11 cellular contexts compared by ENCODE assay signal in genomic region chr10:123139521-123140163, GRCh38. TPM values are rescaled to one million over a fixed set of nuclear protein-coding genes. Genes with fewer than 3 reads are reported as not detected.
A peak's percentile ranks its signal among the peaks of the same experiment; 100 is the strongest.
DNase-seq lines count a peak whose midpoint lies in the region; ATAC-seq, FAIRE-seq and TF ChIP-seq lines count a peak whose summit lies in the region.
"Had no signal": no experiment of that assay in that cellular context is flagged by ENCODE, and none has a peak within 500 bp of the region (broad histone marks: within the 10 kb centered on the region; RNA-seq: fewer than 3 reads in every experiment).

No MANE protein-coding gene starts in this region.

- no peaks in the 10 kb centered on the region for H3K4me1 ChIP-seq in SJCRH30

- FAIRE-seq in HTR-8/SVneo (lab: Jason Lieb, UNC): no peak
- FAIRE-seq: colon had no signal

- no peaks in the 10 kb centered on the region for H3K9me3 ChIP-seq in SJCRH30 (replicated peaks)

- H3K27ac Mint-ChIP-seq in T-helper 2 cell treated with Interferon-gamma antibody and Interleukin-4, amounts not matched to agents 5 μg/mL and 100 μg/mL, for 36 hours: no peak overlapping the region
- H3K27ac Mint-ChIP-seq in glutamatergic neuron (ENCODE audit: unreplicated experiment): no peak overlapping the region

- H3K4me1 Mint-ChIP-seq in T-helper 2 cell treated with Interferon-gamma antibody and Interleukin-4, amounts not matched to agents 5 μg/mL and 100 μg/mL, for 36 hours (ENCODE audit: low read depth): peaks cover 11% of the 10 kb centered on the region
- peaks cover 17% of the 10 kb centered on the region for H3K4me1 Mint-ChIP-seq in glutamatergic neuron (ENCODE audit: low read depth, unreplicated experiment)

- H3K4me3 Mint-ChIP-seq in T-helper 2 cell treated with Interferon-gamma antibody and Interleukin-4, amounts not matched to agents 5 μg/mL and 100 μg/mL, for 36 hours: peak overlapping the region; percentile 13
- H3K4me3 Mint-ChIP-seq in glutamatergic neuron (ENCODE audit: unreplicated experiment): peak overlapping the region; percentile 59

- H3K36me3 Mint-ChIP-seq in T-helper 2 cell treated with Interferon-gamma antibody and Interleukin-4, amounts not matched to agents 5 μg/mL and 100 μg/mL, for 36 hours (ENCODE audit: low read depth): peaks cover 7% of the 10 kb centered on the region
- no peaks in the 10 kb centered on the region for H3K36me3 Mint-ChIP-seq in glutamatergic neuron (ENCODE audit: unreplicated experiment)

- TF ChIP-seq CTCF in glutamatergic neuron (IDR thresholded peaks at IDR 0.05; ENCODE audit: partially characterized antibody, unreplicated experiment): no peak

- no peaks in the 10 kb centered on the region for H3K27me3 ChIP-seq in SJCRH30

- ATAC-seq in GM19452 (IDR thresholded peaks at IDR 0.05; ENCODE audit: unreplicated experiment) (no peak), HG02938 (IDR thresholded peaks at IDR 0.05; ENCODE audit: unreplicated experiment) (no peak)

- no peak overlapping the region for H3K27ac ChIP-seq in SJCRH30
- H3K27ac ChIP-seq: SK-N-MC had no signal

- H3K4me3 ChIP-seq in SJCRH30: 0 out of 2 replicates have a peak overlapping the region, but pooled peaks have one; percentile 11
- H3K4me3 ChIP-seq: SK-N-MC had no signal

- peaks cover 3% of the 10 kb centered on the region for H3K9me3 Mint-ChIP-seq in T-helper 2 cell treated with Interferon-gamma antibody and Interleukin-4, amounts not matched to agents 5 μg/mL and 100 μg/mL, for 36 hours
- H3K9me3 Mint-ChIP-seq in glutamatergic neuron (ENCODE audit: unreplicated experiment): peaks cover 13% of the 10 kb centered on the region

- H3K27me3 Mint-ChIP-seq in T-helper 2 cell treated with Interferon-gamma antibody and Interleukin-4, amounts not matched to agents 5 μg/mL and 100 μg/mL, for 36 hours (ENCODE audit: low read depth): peaks cover 80% of the 10 kb centered on the region
- peaks cover 43% of the 10 kb centered on the region for H3K27me3 Mint-ChIP-seq in glutamatergic neuron (ENCODE audit: unreplicated experiment)

- DNase-seq in T-helper 2 cell treated with Interferon-gamma antibody and Interleukin-4, amounts not matched to agents 5 μg/mL and 100 μg/mL, for 36 hours (ENCODE audit: low spot score): no peak
- no peak for DNase-seq in T-helper 2 cell
- peak; percentile 27 to 46 for DNase-seq in SJCRH30
- DNase-seq in glutamatergic neuron: no peak
- peak; percentile 32 for DNase-seq in stimulated activated CD8-positive, alpha-beta memory T cell treated with anti-CD3 and anti-CD28 coated beads, Interleukin-4, amount 100 ng/mL, for 48 hours
- DNase-seq in HTR-8/SVneo (ENCODE audit: insufficient read length, low spot score): no peak

- no peaks in the 10 kb centered on the region for H3K36me3 ChIP-seq in SJCRH30

RNA-seq across cellular contexts. Expression of gene HMX3, which starts 3.9 kb away (rescaled TPM):
- total RNA-seq in SJCRH30 (2014; rRNA removed; shearing (Covaris generic)): 0.12 and 0.23 TPM in 2 replicates
- not detected for total RNA-seq in glutamatergic neuron (ENCODE audit: unreplicated experiment)
- total RNA-seq: mononuclear cell had no signal

RNA-seq across cellular contexts. Expression of gene HMX2, which starts 8.3 kb away (rescaled TPM):
- total RNA-seq in SJCRH30 (2014; rRNA removed; shearing (Covaris generic)): not detected in 2 replicates
- not detected for total RNA-seq in glutamatergic neuron (ENCODE audit: unreplicated experiment)
- total RNA-seq: mononuclear cell had no signal

RNA-seq across cellular contexts. Expression of gene BUB3, which starts 14.6 kb away (rescaled TPM):
- total RNA-seq in SJCRH30 (2014; rRNA removed; shearing (Covaris generic)): 211 and 218 TPM in 2 replicates
- 81.1 TPM for total RNA-seq in glutamatergic neuron (ENCODE audit: unreplicated experiment)

Comparison
In these comparisons a context has a peak if more than half of its experiments do, and no peak if none do; other contexts are left out.
1. DNase-seq: peak in SJCRH30 (2 of 2) and stimulated activated CD8-positive, alpha-beta memory T cell treated with anti-CD3 and anti-CD28 coated beads, Interleukin-4, amount 100 ng/mL, for 48 hours (single experiment); none in T-helper 2 cell treated with Interferon-gamma antibody and Interleukin-4, amounts not matched to agents 5 μg/mL and 100 μg/mL, for 36 hours (single experiment), T-helper 2 cell (0 of 5), glutamatergic neuron (single experiment) and HTR-8/SVneo (single experiment).